ENCODE assay signal across 19 cellular contexts in genomic region chr7:129913428-129913827, GRCh38.
"Had no signal": no experiment of that assay in that cellular context is flagged by ENCODE, and none has a peak within 500 bp of the region (broad histone marks: within the 10 kb centered on the region; RNA-seq: fewer than 3 reads in every experiment).

No MANE protein-coding gene starts in this region.

- H3K27ac ChIP-seq: cardiac muscle cell, neural progenitor cell had no signal

- H3K27me3 Mint-ChIP-seq: dendritic cell treated with granulocyte-macrophage colony-stimulating factor and Interleukin-4, amounts not matched to agents 40 ng/mL and 50 ng/mL, for 4 days; memory B cell had no signal

- H3K36me3 ChIP-seq: cardiac muscle cell, neural progenitor cell had no signal

- H3K4me2 ChIP-seq: neural progenitor cell had no signal

- H3K27ac Mint-ChIP-seq: activated T-helper 2 cell treated with anti-CD3 and anti-CD28 coated beads, Interferon-gamma antibody, Interleukin-2, Interleukin-4, amounts not matched to agents 10 μg/mL and 5 μg/mL and 100 μg/mL, durations not matched to agents 14 hours and 24 hours and 36 hours; dendritic cell treated with granulocyte-macrophage colony-stimulating factor and Interleukin-4, amounts not matched to agents 40 ng/mL and 50 ng/mL, for 4 days; memory B cell; neural progenitor cell; T-helper 1 cell treated with Interleukin-12 subunit alpha and Interleukin-12 subunit beta and Interleukin-4 antibody, amounts not matched to agents 30 μg/mL and 1 μg/mL, for 36 hours had no signal

- H3K27me3 ChIP-seq: cardiac muscle cell, neural progenitor cell had no signal

- H2AFZ ChIP-seq: neural progenitor cell had no signal

- DNase-seq: activated CD4-positive, alpha-beta T cell treated with anti-CD3 and anti-CD28 coated beads for 4 hours; activated CD4-positive, alpha-beta T cell treated with anti-CD3 and anti-CD28 coated beads, Interleukin-2, amount 50 U/mL, for 48 hours; activated CD4-positive, CD25-positive, alpha-beta regulatory T cell; activated CD8-positive, alpha-beta memory T cell treated with anti-CD3 and anti-CD28 coated beads, Interleukin-2, amount 50 U/mL, for 48 hours; activated naive CD4-positive, alpha-beta T cell treated with Interleukin-2 at 50 U/mL for 16 hours; activated T-cell treated with anti-CD3 and anti-CD28 coated beads, Interleukin-2, amount 50 U/mL, for 4 hours; amygdala; effector CD4-positive, alpha-beta T cell; erythroblast; foreskin fibroblast; posterior cingulate gyrus; stimulated activated CD4-positive, alpha-beta T cell treated with anti-CD3 and anti-CD28 coated beads, Interleukin-4, amount 100 ng/mL, for 1 hour; stimulated activated naive CD4-positive, alpha-beta T cell treated with Interleukin-2 at 50 U/mL for 16 hours had no signal

- H3K9me3 Mint-ChIP-seq: activated T-cell treated with anti-CD3 and anti-CD28 coated beads, Interleukin-2, amount 50 U/mL, for 4 hours; activated T-helper 2 cell treated with anti-CD3 and anti-CD28 coated beads, Interferon-gamma antibody, Interleukin-2, Interleukin-4, amounts not matched to agents 10 μg/mL and 5 μg/mL and 100 μg/mL, durations not matched to agents 14 hours and 24 hours and 36 hours; dendritic cell treated with granulocyte-macrophage colony-stimulating factor and Interleukin-4, amounts not matched to agents 40 ng/mL and 50 ng/mL, for 4 days; memory B cell; neural progenitor cell had no signal

- H3K4me3 Mint-ChIP-seq: activated T-cell treated with anti-CD3 and anti-CD28 coated beads, Interleukin-2, amount 50 U/mL, for 4 hours; dendritic cell treated with granulocyte-macrophage colony-stimulating factor and Interleukin-4, amounts not matched to agents 40 ng/mL and 50 ng/mL, for 4 days; memory B cell; neural progenitor cell; T-helper 1 cell treated with Interleukin-12 subunit alpha and Interleukin-12 subunit beta and Interleukin-4 antibody, amounts not matched to agents 30 μg/mL and 1 μg/mL, for 36 hours had no signal

- ATAC-seq: activated T-cell treated with anti-CD3 and anti-CD28 coated beads, Interleukin-2, amount 50 U/mL, for 4 hours had no signal

- H3K4me3 ChIP-seq: cardiac muscle cell, neural progenitor cell had no signal

- H3K9ac ChIP-seq: neural progenitor cell had no signal
